ENCODE assay signal across 8 cellular contexts in genomic region chr2:28408764-28409599, GRCh38. TPM values are rescaled to one million over a fixed set of nuclear protein-coding genes. Genes with fewer than 3 reads are reported as not detected.
A peak's percentile ranks its signal among the peaks of the same experiment; 100 is the strongest.
DNase-seq lines count a peak whose midpoint lies in the region; ATAC-seq and TF ChIP-seq lines count a peak whose summit lies in the region.

No MANE protein-coding gene starts in this region.

- ATAC-seq in naive thymus-derived CD4-positive, alpha-beta T cell: peak; percentile 68
- ATAC-seq in HG03571 (IDR thresholded peaks at IDR 0.05; ENCODE audit: unreplicated experiment) (no peak), GM21825 (IDR thresholded peaks at IDR 0.05; ENCODE audit: unreplicated experiment) (no peak)

- peak overlapping the region in 9 of 10 donors; percentile 6 to 80 (median 63) for H3K4me3 Mint-ChIP-seq in naive thymus-derived CD4-positive, alpha-beta T cell

- TF ChIP-seq CTCF in AG04450 (IDR thresholded peaks at IDR 0.05; ENCODE audit: low read depth, low read length) (no peak), adrenal gland (IDR thresholded peaks at IDR 0.05) (no peak)

- H3K36me3 Mint-ChIP-seq in naive thymus-derived CD4-positive, alpha-beta T cell: peaks cover 0 to 52% (median 0%) of the 10 kb centered on the region in 5 donors

- H3K4me3 ChIP-seq in AG04450 (ENCODE audit: low read depth, low read length) (no peak overlapping the region), adrenal gland (no peak overlapping the region)
- no peak overlapping the region for H3K4me3 ChIP-seq in naive thymus-derived CD4-positive, alpha-beta T cell (ENCODE audit: low read length)

- TF ChIP-seq POLR2A in adrenal gland (IDR thresholded peaks at IDR 0.05): no peak

- no peaks in the 10 kb centered on the region for H3K9me3 Mint-ChIP-seq in naive thymus-derived CD4-positive, alpha-beta T cell

- DNase-seq in AG04450 (ENCODE audit: low read depth, low spot score) (no peak), SW480 (ENCODE audit: low spot score) (peak; percentile 98), adrenal gland (peak in 6 of 7 donors; percentile 79 to 86 (median 80)), ureter (ENCODE audit: low spot score) (peak; percentile 74), NCI-H2107 (lab: John Stamatoyannopoulos, UW) (no peak)
- peak in 8 of 9 donors; percentile 38 to 67 (median 55) for DNase-seq in naive thymus-derived CD4-positive, alpha-beta T cell

- peaks cover 29 to 71% (median 55%) of the 10 kb centered on the region in 7 donors for H3K4me1 Mint-ChIP-seq in naive thymus-derived CD4-positive, alpha-beta T cell

- WGBS in adrenal gland, 4 donors: 53 to 63% (median 59%) methylated on average over 19 to 26 of the region's 26 CpGs

- peaks cover 40 to 76% of the 10 kb centered on the region in 2 donors for H3K4me1 ChIP-seq in adrenal gland (replicated peaks in 1 of 2)
- H3K4me1 ChIP-seq in naive thymus-derived CD4-positive, alpha-beta T cell (ENCODE audit: control insufficient read depth in 2 of 2, insufficient read depth in 2 of 2, low read length in 2 of 2): peaks cover 28 to 51% of the 10 kb centered on the region in 2 donors

- H3K27ac ChIP-seq in AG04450 (ENCODE audit: low read depth, low read length): peak overlapping the region; percentile 52
- H3K27ac ChIP-seq in adrenal gland: peak overlapping the region in 4 of 5 donors; percentile 18 to 100 (median 71)
- H3K27ac ChIP-seq in naive thymus-derived CD4-positive, alpha-beta T cell (ENCODE audit: low read depth, low read length): peak overlapping the region; percentile 64

- H3K27me3 Mint-ChIP-seq in naive thymus-derived CD4-positive, alpha-beta T cell: no peaks in the 10 kb centered on the region

- peak overlapping the region; percentile 77 to 98 (median 94) for H3K27ac Mint-ChIP-seq in naive thymus-derived CD4-positive, alpha-beta T cell

- no peaks in the 10 kb centered on the region for H3K27me3 ChIP-seq in AG04450 (ENCODE audit: control insufficient read depth, insufficient read depth, low read length)
- H3K27me3 ChIP-seq in adrenal gland: no peaks in the 10 kb centered on the region
- no peaks in the 10 kb centered on the region for H3K27me3 ChIP-seq in naive thymus-derived CD4-positive, alpha-beta T cell (ENCODE audit: control insufficient read depth in 2 of 2, insufficient read depth in 2 of 2, low read length in 2 of 2)

- CTCF ChIA-PET in AG04450 (lab: Charles Lee): interaction anchor here (1.0 kb wide), 1 partner anchor 686 kb away, joined by 5 read pairs; no protein-coding TSS in a partner anchor
- CTCF ChIA-PET in naive thymus-derived CD4-positive, alpha-beta T cell (lab: Charles Lee): interaction anchor here (0.6 kb wide), 2 partner anchors 340 to 1414 kb away, joined by 3 to 5 read pairs; no protein-coding TSS in a partner anchor

- intact Hi-C loops in adrenal gland (cut with DNase I): loop anchor here (10.0 kb wide), 2 partner anchors 514 to 704 kb away; partner anchors contain the start of genes BABAM2 (in 1 of the 2) and RBKS (in 1 of the 2)
- intact Hi-C loops in naive thymus-derived CD4-positive, alpha-beta T cell (cut with micrococcal nuclease): no loop called here

- H3K9me3 ChIP-seq in AG04450 (ENCODE audit: control insufficient read depth, insufficient read depth, low read length) (no peaks in the 10 kb centered on the region), adrenal gland (replicated peaks in 1 of 3) (no peaks in the 10 kb centered on the region)
- no peaks in the 10 kb centered on the region for H3K9me3 ChIP-seq in naive thymus-derived CD4-positive, alpha-beta T cell (ENCODE audit: control insufficient read depth in 2 of 3, low read length in 3 of 3)

- POLR2A ChIA-PET in AG04450 (lab: Yijun Ruan, JAX): no interaction called here
- POLR2A ChIA-PET in naive thymus-derived CD4-positive, alpha-beta T cell (lab: Charles Lee): interaction anchor here (0.5 to 3.1 kb wide), 3 partner anchors 8 to 15 kb away, joined by 3 to 13 read pairs (median 4); no protein-coding TSS in a partner anchor

- peaks cover 0 to 100% of the 10 kb centered on the region in 2 donors for H3K36me3 ChIP-seq in adrenal gland (replicated peaks in 1 of 2)
- H3K36me3 ChIP-seq in naive thymus-derived CD4-positive, alpha-beta T cell (ENCODE audit: control insufficient read depth in 2 of 3, insufficient read depth in 3 of 3, low read length in 3 of 3): peaks cover 0 to 15% (median 0%) of the 10 kb centered on the region in 3 experiments

RNA-seq across cellular contexts. Expression of gene FOSL2, which starts 16.3 kb away (rescaled TPM):
- polyA plus RNA-seq in AG04450 (2011; rRNA removed) (45.3 and 50.3 TPM in 2 replicates), adrenal gland (100 to 1,000 TPM in 1 of 3 donors, 10 to 100 TPM in 2; 83.3 to 143 (median 92.8) TPM)
- 105 and 117 TPM in 2 replicates for polyA minus RNA-seq in AG04450 (2011; rRNA and poly(A)+ RNA removed)
- total RNA-seq in adrenal gland (100 to 1,000 TPM; 392 to 760 (median 431) TPM), ureter (259 TPM)
- total RNA-seq in naive thymus-derived CD4-positive, alpha-beta T cell: 100 to 1,000 TPM in 1 of 5 experiments, 10 to 100 TPM in 2, 1 to 10 TPM in 1, under 1 TPM in 1; 0.81 to 251 (median 33.9) TPM
- polyA plus RNA-seq in naive thymus-derived CD4-positive, alpha-beta T cell: 1 to 10 TPM in 1 of 2 donors, under 1 TPM in 1; 0.25 to 1.3 TPM

Comparison
In these comparisons a context has a peak if more than half of its experiments do, and no peak if none do; other contexts are left out.
1. DNase-seq: peak in SW480 (single experiment), adrenal gland (6 of 7), naive thymus-derived CD4-positive, alpha-beta T cell (8 of 9) and ureter (single experiment); none in AG04450 (single experiment) and NCI-H2107 (single experiment).
2. intact Hi-C loops: an anchor here in adrenal gland (10.0 kb wide); none called in naive thymus-derived CD4-positive, alpha-beta T cell.
3. Peak in every context shown above with its lines, with median percentiles within 50 percentile points of each other: H3K27ac ChIP-seq.